ENCODE assay signal across 21 cellular contexts in the genomic region with DNA sequence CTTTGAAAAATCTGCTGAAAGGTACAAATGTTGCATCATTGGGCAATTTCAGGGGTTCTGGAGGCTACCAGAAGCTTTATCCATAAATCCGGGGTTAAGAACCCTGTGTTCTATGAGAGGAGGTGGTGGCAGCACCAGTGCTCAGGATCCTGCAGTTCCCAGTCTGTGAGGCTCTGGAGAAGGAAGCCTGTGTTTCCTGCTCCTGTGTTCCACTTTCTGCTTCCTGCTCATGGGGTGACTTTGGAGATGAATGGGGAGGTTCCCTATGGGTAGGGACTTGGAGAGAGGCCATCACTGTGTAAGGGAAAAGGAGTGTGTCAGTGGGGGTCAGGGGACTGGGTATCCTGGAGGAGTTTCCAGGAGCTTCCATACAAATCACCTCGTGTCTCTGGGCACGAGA. TPM values are rescaled to one million over a fixed set of nuclear protein-coding genes. Genes with fewer than 3 reads are reported as not detected.
DNase-seq lines count a peak whose midpoint lies in the region; FAIRE-seq and TF ChIP-seq lines count a peak whose summit lies in the region.
"Had no signal": no experiment of that assay in that cellular context is flagged by ENCODE, and none has a peak within 500 bp of the region (broad histone marks: within the 10 kb centered on the region; RNA-seq: fewer than 3 reads in every experiment).

No MANE protein-coding gene starts in this region.

- H3K27ac ChIP-seq in Peyer's patch, result peak overlapping the region in 2 of 4 donors; percentile 90 to 97
- no peak overlapping the region for H3K27ac ChIP-seq in mesenchymal stem cell (ENCODE audit: low read length, poor library complexity, severe bottlenecking)
- H3K27ac ChIP-seq in rectal smooth muscle tissue (ENCODE audit: low read depth, low read length), result no peak overlapping the region
- no peak overlapping the region for H3K27ac ChIP-seq in tibial artery
- H3K27ac ChIP-seq: BLaER1 treated with 17β-estradiol and CSF1 and Interleukin-3, amounts not matched to agents 10 nM and 100 nM; RWPE1; SJCRH30 had no signal

- H3K36me3 ChIP-seq in Peyer's patch, result peaks cover 0 to 7% (median 0%) of the 10 kb centered on the region in 3 donors
- no peaks in the 10 kb centered on the region for H3K36me3 ChIP-seq in bronchial epithelial cell (ENCODE audit: control insufficient read depth, insufficient read depth, low read length)
- H3K36me3 ChIP-seq in mesenchymal stem cell (ENCODE audit: control insufficient read depth in 1 of 2, insufficient read depth in 2 of 2, low read depth in 1 of 2, low read length in 2 of 2), result no peaks in the 10 kb centered on the region
- no peaks in the 10 kb centered on the region for H3K36me3 ChIP-seq in rectal smooth muscle tissue (ENCODE audit: control insufficient read depth, insufficient read depth, low read length)
- no peaks in the 10 kb centered on the region for H3K36me3 ChIP-seq in tibial artery
- H3K36me3 ChIP-seq: BLaER1 treated with 17β-estradiol and CSF1 and Interleukin-3, amounts not matched to agents 10 nM and 100 nM; SJCRH30 had no signal

- peak; percentile 28 for FAIRE-seq in bronchial epithelial cell (lab: Jason Lieb, UNC)
- FAIRE-seq: GM12892, GM18507, H54 had no signal

- H3K4me3 ChIP-seq in Peyer's patch, result peak overlapping the region in 3 of 4 donors; percentile 43 to 72 (median 68)
- no peak overlapping the region for H3K4me3 ChIP-seq in bronchial epithelial cell (ENCODE audit: low read depth, low read length)
- no peak overlapping the region for H3K4me3 ChIP-seq in mesenchymal stem cell (ENCODE audit: insufficient read depth in 1 of 2, low read depth in 1 of 2, low read length in 2 of 2)
- peak overlapping the region; percentile 55 for H3K4me3 ChIP-seq in rectal smooth muscle tissue (ENCODE audit: low read length)
- no peak overlapping the region for H3K4me3 ChIP-seq in tibial artery
- H3K4me3 ChIP-seq: BLaER1 treated with 17β-estradiol and CSF1 and Interleukin-3, amounts not matched to agents 10 nM and 100 nM; SJCRH30 had no signal

- DNase-seq in Peyer's patch (no peak), bronchial epithelial cell (ENCODE audit: low read depth) (no peak), mesenchymal stem cell (no peak), superior temporal gyrus (ENCODE audit: extremely low spot score) (no peak), tibial artery (no peak)
- no peak for DNase-seq in activated CD4-positive, alpha-beta T cell treated with anti-CD3 and anti-CD28 coated beads for 1 hour
- DNase-seq: Calu3; CD8-positive, alpha-beta T cell; DMS79; KG1; NCI-H1105 treated with DMSO at 0.1 percent for 48 hours; NCI-H1694; PC-3; SJCRH30 had no signal

- H2BK15ac ChIP-seq in mesenchymal stem cell (ENCODE audit: low read depth, poor library complexity, severe bottlenecking), result no peak overlapping the region

- H2BK5ac ChIP-seq in mesenchymal stem cell (ENCODE audit: low read depth, low read length, poor library complexity, severe bottlenecking), result no peak overlapping the region

- H3K27me3 ChIP-seq in Peyer's patch (no peaks in the 10 kb centered on the region), bronchial epithelial cell (ENCODE audit: control insufficient read depth, insufficient read depth, low read length) (peaks cover 23% of the 10 kb centered on the region), mesenchymal stem cell (ENCODE audit: control insufficient read depth in 1 of 2, insufficient read depth in 1 of 2, low read length in 2 of 2) (peaks cover 0 to 16% of the 10 kb centered on the region in 2 experiments), rectal smooth muscle tissue (ENCODE audit: control insufficient read depth, insufficient read depth, low read length) (peaks cover 3% of the 10 kb centered on the region), tibial artery (peaks cover 0 to 7% of the 10 kb centered on the region in 2 donors)
- H3K27me3 ChIP-seq: BLaER1 treated with 17β-estradiol and CSF1 and Interleukin-3, amounts not matched to agents 10 nM and 100 nM; SJCRH30 had no signal

- H3K4ac ChIP-seq in mesenchymal stem cell (ENCODE audit: low read depth in 1 of 2, low read length in 2 of 2), result no peak overlapping the region

- no peak for TF ChIP-seq CTCF in Peyer's patch (IDR thresholded peaks at IDR 0.05)
- no peak for TF ChIP-seq CTCF in bronchial epithelial cell (IDR thresholded peaks at IDR 0.05; ENCODE audit: insufficient read depth, low read length, severe bottlenecking)
- no peak for TF ChIP-seq CTCF in tibial artery (IDR thresholded peaks at IDR 0.05)

- no peak overlapping the region for H2BK12ac ChIP-seq in mesenchymal stem cell (ENCODE audit: low read length in 2 of 2)

- H3K79me1 ChIP-seq in mesenchymal stem cell (replicated peaks; ENCODE audit: low read length, poor library complexity, severe bottlenecking), result no peaks in the 10 kb centered on the region

- no peak overlapping the region for H3K4me2 ChIP-seq in mesenchymal stem cell (ENCODE audit: low read length, poor library complexity, severe bottlenecking)

- H3K9ac ChIP-seq in mesenchymal stem cell (ENCODE audit: low read length) (peak overlapping the region; percentile 8), rectal smooth muscle tissue (ENCODE audit: low read length) (peak overlapping the region; percentile 16)
- H3K9ac ChIP-seq: BLaER1 treated with 17β-estradiol and CSF1 and Interleukin-3, amounts not matched to agents 10 nM and 100 nM had no signal

- H4K91ac ChIP-seq in mesenchymal stem cell (ENCODE audit: low read length), result no peak overlapping the region

- H2AFZ ChIP-seq in mesenchymal stem cell (ENCODE audit: low read depth, low read length), result no peak overlapping the region

- no peak overlapping the region for H3K14ac ChIP-seq in mesenchymal stem cell (ENCODE audit: low read length in 2 of 2)

- H3K4me1 ChIP-seq in Peyer's patch (peaks cover 0 to 66% (median 3%) of the 10 kb centered on the region in 4 donors), mesenchymal stem cell (ENCODE audit: control insufficient read depth, insufficient read depth, low read depth, low read length) (peaks cover 6% of the 10 kb centered on the region), rectal smooth muscle tissue (ENCODE audit: control insufficient read depth, insufficient read depth, low read length) (no peaks in the 10 kb centered on the region), tibial artery (peaks cover 0 to 15% (median 5%) of the 10 kb centered on the region in 4 donors)

- no peak overlapping the region for H3K18ac ChIP-seq in mesenchymal stem cell (ENCODE audit: low read depth in 1 of 2, low read length in 2 of 2)

- TF ChIP-seq POLR2A in Peyer's patch (IDR thresholded peaks at IDR 0.05), result peak; percentile 48 to 54

- 79% methylated on average over 3 of the region's 3 CpGs for WGBS in mesenchymal stem cell

- intact Hi-C loops in tibial artery (cut with DNase I; ENCODE audit: low total_unique reads), result no loop called here

- no peak overlapping the region for H4K8ac ChIP-seq in mesenchymal stem cell (ENCODE audit: low read length)

- no peak overlapping the region for H2AK5ac ChIP-seq in mesenchymal stem cell (ENCODE audit: low read length, severe bottlenecking)

- no peaks in the 10 kb centered on the region for H3K9me3 ChIP-seq in Peyer's patch
- no peaks in the 10 kb centered on the region for H3K9me3 ChIP-seq in mesenchymal stem cell (ENCODE audit: control insufficient read depth, low read length)
- H3K9me3 ChIP-seq in tibial artery, result no peaks in the 10 kb centered on the region
- H3K9me3 ChIP-seq: BLaER1 treated with 17β-estradiol and CSF1 and Interleukin-3, amounts not matched to agents 10 nM and 100 nM; SJCRH30 had no signal

- H2BK120ac ChIP-seq in mesenchymal stem cell (ENCODE audit: low read depth, low read length), result no peak overlapping the region

- no peak overlapping the region for H3K23ac ChIP-seq in mesenchymal stem cell (ENCODE audit: low read length in 2 of 2)

RNA-seq across cellular contexts. Expression of gene CDX1, which starts 2.3 kb away (rescaled TPM):
- 100 to 1,000 TPM; 177 to 429 (median 370) TPM for total RNA-seq in Peyer's patch
- total RNA-seq in bronchial epithelial cell, result not detected in 2 replicates
- 0.08 TPM for polyA plus RNA-seq in mesenchymal stem cell (2013, experiment 1 of 2)
- polyA plus RNA-seq in mesenchymal stem cell (2013, experiment 2 of 2), result 0.03 TPM
- total RNA-seq: Calu3; CD8-positive, alpha-beta T cell; NCI-H460; PC-3; SJCRH30 had no signal

RNA-seq across cellular contexts. Expression of gene PDGFRB, which starts 13.2 kb away (rescaled TPM):
- 10 to 100 TPM; 17.5 to 87.5 (median 31.2) TPM for total RNA-seq in Peyer's patch
- 0.26 and 1.6 TPM in 2 replicates for total RNA-seq in bronchial epithelial cell
- 203 TPM for polyA plus RNA-seq in mesenchymal stem cell (2013, experiment 1 of 2)
- polyA plus RNA-seq in mesenchymal stem cell (2013, experiment 2 of 2), result 211 TPM
- total RNA-seq: Calu3 had no signal

RNA-seq across cellular contexts. Expression of gene SLC6A7, which starts 21.0 kb away (rescaled TPM):
- total RNA-seq in Peyer's patch, result 10 to 100 TPM; 12.3 to 41.6 (median 19.9) TPM
- not detected in 2 replicates for total RNA-seq in bronchial epithelial cell
- not detected for polyA plus RNA-seq in mesenchymal stem cell (2013, experiment 1 of 2)
- polyA plus RNA-seq in mesenchymal stem cell (2013, experiment 2 of 2), result not detected
- total RNA-seq: Calu3; CD8-positive, alpha-beta T cell; SJCRH30 had no signal

Comparison
In these comparisons a context has a peak if more than half of its experiments do, and no peak if none do; other contexts are left out.
1. H3K4me3 ChIP-seq: peak in Peyer's patch (3 of 4) and rectal smooth muscle tissue (single experiment); none in bronchial epithelial cell (single experiment), mesenchymal stem cell (0 of 2) and tibial artery (0 of 2).
2. RNA of gene CDX1, which starts 2.3 kb away (total RNA-seq): 177 to 429 TPM in Peyer's patch; not detected in bronchial epithelial cell; every median in the first group is over 100 times any median in the second.
3. RNA of gene SLC6A7, which starts 21.0 kb away (total RNA-seq): 12.3 to 41.6 TPM in Peyer's patch; not detected in bronchial epithelial cell; every median in the first group is over 10 times any median in the second.